Comparison of ENCODE assay signal across 28 cellular contexts in genomic region chr2:176960736-176961135, GRCh38.
A peak's percentile ranks its signal among the peaks of the same experiment; 100 is the strongest.
DNase-seq lines count a peak whose midpoint lies in the region; ATAC-seq and TF ChIP-seq lines count a peak whose summit lies in the region.
"Had no signal": no experiment of that assay in that cellular context is flagged by ENCODE, and none has a peak within 500 bp of the region (broad histone marks: within the 10 kb centered on the region; RNA-seq: fewer than 3 reads in every experiment).

No MANE protein-coding gene starts in this region.

- no peak for ATAC-seq in HG02798 (IDR thresholded peaks at IDR 0.05; ENCODE audit: poor library complexity, unreplicated experiment)
- no peak for ATAC-seq in GM19351 (IDR thresholded peaks at IDR 0.05; ENCODE audit: unreplicated experiment)
- no peak for ATAC-seq in upper lobe of left lung (ENCODE audit: low FRiP score in 2 of 2)
- ATAC-seq: activated CD8-positive, alpha-beta memory T cell treated with anti-CD3 and anti-CD28 coated beads, Interleukin-2, amount 10 ng/mL, durations not matched to agents 7 days and 5 days; activated T-cell treated with anti-CD3 and anti-CD28 coated beads, Interleukin-2, amount 50 U/mL, for 72 hours; HCT116; left cardiac atrium; PC-3; Right ventricle myocardium inferior; stimulated activated naive CD8-positive, alpha-beta T cell treated with anti-CD3 and anti-CD28 coated beads, Interleukin-15, Interleukin-2, amounts not matched to agents 100 U/mL and 50 U/mL, for 24 hours had no signal

- H3K56ac ChIP-seq in H9 (ENCODE audit: insufficient read length, low read depth, low read length), result no peak overlapping the region

- H2BK15ac ChIP-seq in H9 (ENCODE audit: low read depth, low read length), result no peak overlapping the region

- H3K27ac ChIP-seq in H9 (ENCODE audit: insufficient read length, low read depth, low read length) (no peak overlapping the region), upper lobe of left lung (no peak overlapping the region)
- H3K27ac ChIP-seq: hepatocyte, thoracic aorta had no signal

- no peak overlapping the region for H3K9ac ChIP-seq in H9 (ENCODE audit: extremely low read depth, insufficient read length, low read length)

- no peak overlapping the region for H2BK5ac ChIP-seq in H9 (ENCODE audit: insufficient read length, low read length)

- H3K27ac Mint-ChIP-seq in H9 (no peak overlapping the region), brain (peak overlapping the region in 4 of 5 experiments; percentile 25 to 89 (median 72)), nephron (peak overlapping the region; percentile 49 to 75 (median 53))
- H3K27ac Mint-ChIP-seq: activated CD8-positive, alpha-beta memory T cell treated with anti-CD3 and anti-CD28 coated beads, Interleukin-2, amount 10 ng/mL, durations not matched to agents 7 days and 5 days; activated naive CD4-positive, alpha-beta T cell treated with anti-CD3 and anti-CD28 coated beads, Interleukin-2, amount 10 ng/mL, durations not matched to agents 7 days and 5 days; activated T-cell treated with anti-CD3 and anti-CD28 coated beads, Interleukin-2, amount 50 U/mL, for 72 hours; CD4-positive, CD25-positive, alpha-beta regulatory T cell had no signal

- no peak overlapping the region for H3K4me3 ChIP-seq in upper lobe of left lung
- H3K4me3 ChIP-seq: hepatocyte, thoracic aorta had no signal

- no peaks in the 10 kb centered on the region for H3K79me2 ChIP-seq in H9 (ENCODE audit: insufficient read depth, low read length)
- H3K79me2 ChIP-seq: hepatocyte had no signal

- H2AFZ ChIP-seq in H9 (ENCODE audit: low read length), result peak overlapping the region; percentile 40
- H2AFZ ChIP-seq: hepatocyte had no signal

- no peak for TF ChIP-seq EP300 in upper lobe of left lung (IDR thresholded peaks at IDR 0.05)

- no peak overlapping the region for H2BK20ac ChIP-seq in H9 (ENCODE audit: low read depth, low read length, poor library complexity, severe bottlenecking)

- no peaks in the 10 kb centered on the region for H4K20me1 ChIP-seq in H9 (ENCODE audit: control insufficient read depth, insufficient read depth, insufficient read length)

- H3K4me2 ChIP-seq in H9 (ENCODE audit: insufficient read depth, insufficient read length, low read length), result no peak overlapping the region
- H3K4me2 ChIP-seq: hepatocyte had no signal

- H3T11ph ChIP-seq in H9 (ENCODE audit: low read length), result no peak overlapping the region

- TF ChIP-seq CTCF in H9 (conservative IDR thresholded peaks at IDR 0.05), result no peak
- no peak for TF ChIP-seq CTCF in brain (conservative IDR thresholded peaks at IDR 0.05)
- TF ChIP-seq CTCF in nephron (IDR thresholded peaks at IDR 0.05; ENCODE audit: unreplicated experiment in 3 of 3), result no peak
- no peak for TF ChIP-seq CTCF in upper lobe of left lung (IDR thresholded peaks at IDR 0.05)

- H3K79me1 ChIP-seq in H9 (ENCODE audit: insufficient read depth, low read depth, low read length, poor library complexity, severe bottlenecking), result no peaks in the 10 kb centered on the region

- H3K9me3 ChIP-seq in H9 (ENCODE audit: control insufficient read depth, low read depth, low read length), result no peaks in the 10 kb centered on the region
- H3K9me3 ChIP-seq in upper lobe of left lung, result no peaks in the 10 kb centered on the region
- H3K9me3 ChIP-seq: thoracic aorta had no signal

- H4K8ac ChIP-seq in H9 (replicated peaks; ENCODE audit: insufficient read length, low read depth, low read length), result no peak overlapping the region

- no peak overlapping the region for H2BK120ac ChIP-seq in H9 (ENCODE audit: low read depth, low read length, poor library complexity, severe bottlenecking)

- no peaks in the 10 kb centered on the region for H3K27me3 ChIP-seq in H9 (ENCODE audit: insufficient read depth, low read length)
- H3K27me3 ChIP-seq in upper lobe of left lung, result no peaks in the 10 kb centered on the region

- no peaks in the 10 kb centered on the region for H3K27me3 Mint-ChIP-seq in H9 (ENCODE audit: low read depth)
- H3K27me3 Mint-ChIP-seq in brain, result peaks cover 11% of the 10 kb centered on the region
- peaks cover 10% of the 10 kb centered on the region for H3K27me3 Mint-ChIP-seq in nephron (ENCODE audit: low read depth)

- H3K4me3 Mint-ChIP-seq in H9, result no peak overlapping the region
- H3K4me3 Mint-ChIP-seq in brain, result peak overlapping the region in 4 of 5 experiments; percentile 13 to 73 (median 50)
- no peak overlapping the region for H3K4me3 Mint-ChIP-seq in nephron
- H3K4me3 Mint-ChIP-seq: activated CD8-positive, alpha-beta memory T cell treated with anti-CD3 and anti-CD28 coated beads, Interleukin-2, amount 10 ng/mL, durations not matched to agents 7 days and 5 days; activated naive CD4-positive, alpha-beta T cell treated with anti-CD3 and anti-CD28 coated beads, Interleukin-2, amount 10 ng/mL, durations not matched to agents 7 days and 5 days; activated T-cell treated with anti-CD3 and anti-CD28 coated beads, Interleukin-2, amount 50 U/mL, for 72 hours had no signal

- no peak overlapping the region for H3K23ac ChIP-seq in H9 (ENCODE audit: insufficient read length, low read depth, low read length)

- DNase-seq in H9 (no peak), NCI-H526 (lab: John Stamatoyannopoulos, UW) (peak; percentile 78 to 89), midbrain (lab: John Stamatoyannopoulos, UW) (no peak), upper lobe of left lung (no peak)
- DNase-seq: activated CD8-positive, alpha-beta memory T cell treated with anti-CD3 and anti-CD28 coated beads, Interleukin-2, amount 10 ng/mL, durations not matched to agents 7 days and 5 days; activated naive CD4-positive, alpha-beta T cell treated with anti-CD3 and anti-CD28 coated beads, Interleukin-2, amount 10 ng/mL, durations not matched to agents 7 days and 5 days; activated T-cell treated with anti-CD3 and anti-CD28 coated beads, Interleukin-2, amount 50 U/mL, for 72 hours; CD4-positive, CD25-positive, alpha-beta regulatory T cell; central memory CD4-positive, alpha-beta T cell; dermis blood vessel endothelial cell; EL; Karpas-422; left cardiac atrium; mesenchymal stem cell; NCI-H1436 treated with DMSO at 0.1 percent for 48 hours; NK-92 treated with Interleukin-12 subunit alpha and Interleukin-12 subunit beta, amount 100 ng/mL, for 24 hours; occipital lobe; PC-3; stimulated activated naive CD8-positive, alpha-beta T cell treated with anti-CD3 and anti-CD28 coated beads, Interleukin-15, Interleukin-2, amounts not matched to agents 100 U/mL and 50 U/mL, for 24 hours; T1000 had no signal

- no peaks in the 10 kb centered on the region for H3K36me3 Mint-ChIP-seq in H9 (ENCODE audit: insufficient read depth in 1 of 3, low read depth in 3 of 3)
- no peaks in the 10 kb centered on the region for H3K36me3 Mint-ChIP-seq in brain
- no peaks in the 10 kb centered on the region for H3K36me3 Mint-ChIP-seq in nephron (ENCODE audit: low read depth)
- H3K36me3 Mint-ChIP-seq: activated CD8-positive, alpha-beta memory T cell treated with anti-CD3 and anti-CD28 coated beads, Interleukin-2, amount 10 ng/mL, durations not matched to agents 7 days and 5 days; activated naive CD4-positive, alpha-beta T cell treated with anti-CD3 and anti-CD28 coated beads, Interleukin-2, amount 10 ng/mL, durations not matched to agents 7 days and 5 days; CD4-positive, CD25-positive, alpha-beta regulatory T cell had no signal

- no peak overlapping the region for H3K18ac ChIP-seq in H9 (ENCODE audit: insufficient read length, low read depth, low read length)

- H3K36me3 ChIP-seq in upper lobe of left lung, result no peaks in the 10 kb centered on the region
- H3K36me3 ChIP-seq: thoracic aorta had no signal

- no peak overlapping the region for H3K4ac ChIP-seq in H9 (ENCODE audit: low read depth, low read length)

- no peak overlapping the region for H4K91ac ChIP-seq in H9 (ENCODE audit: insufficient read length, low read depth, low read length)

- no peak overlapping the region for H2AK5ac ChIP-seq in H9 (ENCODE audit: insufficient read length, low read length)

- no peak for TF ChIP-seq POLR2A in upper lobe of left lung (IDR thresholded peaks at IDR 0.05)

- no CpG with 5 or more reads among the region's 5 CpGs for WGBS in H9 (ENCODE audit: extremely low coverage, insufficient read length, low lambda C conversion rate)
- 59 to 62% methylated on average over 5 of the region's 5 CpGs for WGBS in upper lobe of left lung, 2 donors

- H2BK12ac ChIP-seq in H9 (ENCODE audit: insufficient read length, low read depth, low read length), result no peak overlapping the region

- H4K5ac ChIP-seq in H9 (ENCODE audit: insufficient read length, low read depth, low read length), result no peak overlapping the region

- peaks cover 13 to 19% of the 10 kb centered on the region in 2 experiments; a peak in 2 of 4 replicates for H3K4me1 Mint-ChIP-seq in H9
- peaks cover 47% of the 10 kb centered on the region for H3K4me1 Mint-ChIP-seq in brain
- H3K4me1 Mint-ChIP-seq in nephron, result peaks cover 34% of the 10 kb centered on the region
- H3K4me1 Mint-ChIP-seq: activated naive CD4-positive, alpha-beta T cell treated with anti-CD3 and anti-CD28 coated beads, Interleukin-2, amount 10 ng/mL, durations not matched to agents 7 days and 5 days; CD4-positive, CD25-positive, alpha-beta regulatory T cell had no signal

- no peaks in the 10 kb centered on the region for H3K23me2 ChIP-seq in H9 (ENCODE audit: insufficient read length, low read depth, low read length, poor library complexity, severe bottlenecking)

- H3K9me3 Mint-ChIP-seq in H9 (no peaks in the 10 kb centered on the region), brain (no peaks in the 10 kb centered on the region), nephron (no peaks in the 10 kb centered on the region)
- H3K9me3 Mint-ChIP-seq: activated naive CD4-positive, alpha-beta T cell treated with anti-CD3 and anti-CD28 coated beads, Interleukin-2, amount 10 ng/mL, durations not matched to agents 7 days and 5 days; activated T-cell treated with anti-CD3 and anti-CD28 coated beads, Interleukin-2, amount 50 U/mL, for 72 hours had no signal

- no peak overlapping the region for H3K14ac ChIP-seq in H9 (ENCODE audit: insufficient read depth, low read length)

- no peaks in the 10 kb centered on the region; the same call in 1 of the 2 replicates for H3K4me1 ChIP-seq in H9 (ENCODE audit: insufficient read depth, low read length)
- H3K4me1 ChIP-seq in upper lobe of left lung, result no peaks in the 10 kb centered on the region

Comparison
In these comparisons a context has a peak if more than half of its experiments do, and no peak if none do; other contexts are left out.
1. DNase-seq: peak in NCI-H526 (2 of 2); none in H9 (single experiment), midbrain (single experiment) and upper lobe of left lung (0 of 2).
2. H3K27ac Mint-ChIP-seq: peak in brain (4 of 5) and nephron (3 of 3); none in H9 (0 of 3).
3. H3K4me3 Mint-ChIP-seq: peak in brain (4 of 5); none in H9 (0 of 2) and nephron (0 of 3).